Comparison of ENCODE assay signal across 10 cellular contexts in genomic region chr12:6950401-6950801, GRCh38. TPM values are rescaled to one million over a fixed set of nuclear protein-coding genes. Genes with fewer than 3 reads are reported as not detected.
DNase-seq lines count a peak whose midpoint lies in the region; ATAC-seq and TF ChIP-seq lines count a peak whose summit lies in the region.
"Had no signal": no experiment of that assay in that cellular context is flagged by ENCODE, and none has a peak within 500 bp of the region (broad histone marks: within the 10 kb centered on the region; RNA-seq: fewer than 3 reads in every experiment).

No MANE protein-coding gene starts in this region.

- in situ Hi-C loops in brain microvascular endothelial cell (cut with HindIII; ENCODE audit: low pct_ligation_motif_present, low sequenced_read_pairs), result no loop called here

- H3K4me3 ChIP-seq in GM08714 (ENCODE audit: low read length), result peak overlapping the region; percentile 90; the same call in 1 of the 2 replicates
- no peak overlapping the region for H3K4me3 ChIP-seq in brain microvascular endothelial cell (ENCODE audit: low read depth, low read length)
- H3K4me3 ChIP-seq in retinal pigment epithelial cell (ENCODE audit: low read length), result no peak overlapping the region

- peak; percentile 72 for DNase-seq in NAMALWA (ENCODE audit: low spot score)
- no peak for DNase-seq in brain microvascular endothelial cell
- no peak for DNase-seq in retinal pigment epithelial cell (ENCODE audit: low read depth)
- no peak for DNase-seq in SW 1271 (lab: John Stamatoyannopoulos, UW)
- no peak for DNase-seq in amniotic stem cell (lab: John Stamatoyannopoulos, UW)
- no peak for DNase-seq in left colon
- DNase-seq: tibial artery had no signal

- intact Hi-C loops in left colon (cut with DNase I, micrococcal nuclease), result loop anchor here in 1 of 2 donors (10.0 kb wide), 1 partner anchor 154 kb away; the partner anchor contains the start of gene C1RL

- ATAC-seq in HG02588 (IDR thresholded peaks at IDR 0.05; ENCODE audit: unreplicated experiment), result no peak
- no peak for ATAC-seq in left colon

- TF ChIP-seq CTCF in brain microvascular endothelial cell (IDR thresholded peaks at IDR 0.05; ENCODE audit: low read depth, low read length, missing control alignments), result peak; percentile 57
- TF ChIP-seq CTCF in retinal pigment epithelial cell (conservative IDR thresholded peaks at IDR 0.05; ENCODE audit: low read depth, low read length), result peak; percentile 41

- no peak overlapping the region for H3K27ac ChIP-seq in brain microvascular endothelial cell
- H3K27ac ChIP-seq: psoas muscle, tibial artery had no signal

- H3K36me3 ChIP-seq in brain microvascular endothelial cell (replicated peaks), result peaks cover 2% of the 10 kb centered on the region

- no peaks in the 10 kb centered on the region for H3K27me3 ChIP-seq in brain microvascular endothelial cell (replicated peaks)
- H3K27me3 ChIP-seq: tibial artery had no signal

RNA-seq across cellular contexts. Expression of gene PTPN6, which starts 0.8 kb away (rescaled TPM):
- total RNA-seq in left colon, result 10 to 100 TPM; 40.0 to 43.9 TPM

RNA-seq across cellular contexts. Expression of gene C12orf57, which starts 6.6 kb away (rescaled TPM):
- 100 to 1,000 TPM; 151 to 168 TPM for total RNA-seq in left colon

RNA-seq across cellular contexts. Expression of gene RNU7-1, which starts 6.8 kb away (rescaled TPM):
- not detected for total RNA-seq in left colon
- total RNA-seq: psoas muscle had no signal

RNA-seq across cellular contexts. Expression of gene PHB2, which starts 20.1 kb away (rescaled TPM):
- 100 to 1,000 TPM; 202 to 249 TPM for total RNA-seq in left colon

RNA-seq across cellular contexts. Expression of gene EMG1, which starts 20.3 kb away (rescaled TPM):
- 10 to 100 TPM; 31.6 to 34.1 TPM for total RNA-seq in left colon
